ENCODE assay signal across 23 cellular contexts in the genomic region with DNA sequence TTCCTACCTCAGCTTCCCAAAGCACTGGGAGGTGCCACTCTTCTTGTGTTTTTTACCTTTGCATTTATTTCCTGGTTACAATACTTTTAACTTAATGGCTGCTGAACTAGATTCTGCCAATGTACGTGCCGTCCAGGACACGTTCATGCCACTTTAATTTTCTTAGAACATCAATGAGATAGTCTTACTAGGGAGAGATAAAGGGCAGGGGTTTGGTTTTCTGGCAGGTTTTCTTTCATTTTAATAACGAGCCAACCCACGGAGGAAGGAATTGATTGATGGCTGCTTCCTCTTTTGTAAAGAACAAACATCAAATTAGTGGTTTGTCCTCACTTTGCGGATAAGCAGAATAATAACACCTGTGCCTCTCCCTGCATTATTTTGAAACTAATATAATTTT.
DNase-seq lines count a peak whose midpoint lies in the region; ATAC-seq, FAIRE-seq and TF ChIP-seq lines count a peak whose summit lies in the region.
"Had no signal": no experiment of that assay in that cellular context is flagged by ENCODE, and none has a peak within 500 bp of the region (broad histone marks: within the 10 kb centered on the region; RNA-seq: fewer than 3 reads in every experiment).

No MANE protein-coding gene starts in this region.

- H3K79me2 ChIP-seq in mammary epithelial cell (ENCODE audit: insufficient read depth, low read length) = no peaks in the 10 kb centered on the region

- peak overlapping the region; percentile 32 for H3K27ac Mint-ChIP-seq in MCF 10A (ENCODE audit: low read depth, unreplicated experiment)
- peak overlapping the region; percentile 78 for H3K27ac Mint-ChIP-seq in T-helper 17 cell
- peak overlapping the region; percentile 36 for H3K27ac Mint-ChIP-seq in activated naive CD8-positive, alpha-beta T cell treated with anti-CD3 and anti-CD28 coated beads, Interleukin-2, amount 50 U/mL, for 24 hours
- peak overlapping the region; percentile 88 for H3K27ac Mint-ChIP-seq in stimulated activated naive B cell treated with anti-CD40 and anti-IgM and Interleukin-4, amounts not matched to agents 10 μg/mL and 1 μg/mL and 100 μg/mL, for 72 hours
- H3K27ac Mint-ChIP-seq: neural progenitor cell had no signal

- H3K4me1 Mint-ChIP-seq in MCF 10A (ENCODE audit: insufficient read depth, unreplicated experiment) (no peaks in the 10 kb centered on the region), T-helper 17 cell (peaks cover 28% of the 10 kb centered on the region)
- peaks cover 27% of the 10 kb centered on the region for H3K4me1 Mint-ChIP-seq in activated naive CD8-positive, alpha-beta T cell treated with anti-CD3 and anti-CD28 coated beads, Interleukin-2, amount 50 U/mL, for 24 hours
- H3K4me1 Mint-ChIP-seq in stimulated activated naive B cell treated with anti-CD40 and anti-IgM and Interleukin-4, amounts not matched to agents 10 μg/mL and 1 μg/mL and 100 μg/mL, for 72 hours = peaks cover 10 to 24% of the 10 kb centered on the region in 2 donors

- no peak overlapping the region for H3K4me2 ChIP-seq in mammary epithelial cell (ENCODE audit: insufficient read depth, low read depth, low read length)
- H3K4me2 ChIP-seq: neural progenitor cell had no signal

- CTCF ChIA-PET in MCF 10A (lab: Yijun Ruan, JAX) (interaction anchor here (0.6 to 3.3 kb wide), 8 partner anchors 15 to 659 kb away, joined by 3 to 13 read pairs (median 5); no protein-coding TSS in a partner anchor), mammary epithelial cell (lab: Charles Lee; ENCODE audit: low non-redundant PET) (no interaction called here)

- H3K36me3 ChIP-seq in mammary epithelial cell (ENCODE audit: insufficient read depth, low read length) (no peaks in the 10 kb centered on the region), small intestine (ENCODE audit: control insufficient read depth in 2 of 2, insufficient read depth in 2 of 2, low read length in 2 of 2) (no peaks in the 10 kb centered on the region)
- H3K36me3 ChIP-seq: brain microvascular endothelial cell, colonic mucosa, neural progenitor cell, prostate gland had no signal

- H3K27me3 ChIP-seq in mammary epithelial cell (ENCODE audit: insufficient read depth, low read length) = no peaks in the 10 kb centered on the region
- H3K27me3 ChIP-seq in small intestine (ENCODE audit: control insufficient read depth in 2 of 2, insufficient read depth in 2 of 2, low read length in 2 of 2) = no peaks in the 10 kb centered on the region
- H3K27me3 ChIP-seq: brain microvascular endothelial cell, colonic mucosa, left lung, neural progenitor cell, upper lobe of left lung had no signal

- POLR2A ChIA-PET in MCF 10A (lab: Yijun Ruan, JAX) = interaction anchor here (0.6 kb wide), 1 partner anchor 650 kb away, joined by 3 read pairs; no protein-coding TSS in a partner anchor

- H3K27ac ChIP-seq in mammary epithelial cell (ENCODE audit: insufficient read depth, low read depth, low read length) = no peak overlapping the region
- H3K27ac ChIP-seq in small intestine (ENCODE audit: low read depth in 1 of 2, low read length in 1 of 2) = no peak overlapping the region
- H3K27ac ChIP-seq: brain microvascular endothelial cell, colonic mucosa, left lung, neural progenitor cell, prostate gland, SK-N-MC, upper lobe of left lung had no signal

- FAIRE-seq in small intestine (lab: Jason Lieb, UNC) = no peak
- FAIRE-seq: endometrium had no signal

- TF ChIP-seq CTCF in MCF 10A (IDR thresholded peaks at IDR 0.05; ENCODE audit: unreplicated experiment) = no peak
- no peak for TF ChIP-seq CTCF in mammary epithelial cell (conservative IDR thresholded peaks at IDR 0.05 in 1 of 2, IDR thresholded peaks at IDR 0.05 in 1 of 2; ENCODE audit: extremely low read depth in 1 of 2, insufficient read depth in 1 of 2, low read depth in 1 of 2, low read length in 2 of 2)

- intact Hi-C loops in MCF 10A (cut with micrococcal nuclease) (no loop called here), mammary epithelial cell (cut with micrococcal nuclease) (no loop called here)

- ATAC-seq in T-helper 17 cell = no peak
- ATAC-seq in activated naive CD8-positive, alpha-beta T cell treated with anti-CD3 and anti-CD28 coated beads, Interleukin-2, amount 50 U/mL, for 24 hours = no peak
- peak in 1 of 2 donors; percentile 45 for ATAC-seq in stimulated activated naive B cell treated with anti-CD40 and anti-IgM and Interleukin-4, amounts not matched to agents 10 μg/mL and 1 μg/mL and 100 μg/mL, for 72 hours (replicated peaks)
- ATAC-seq in GM18511 (IDR thresholded peaks at IDR 0.05; ENCODE audit: unreplicated experiment) = no peak
- ATAC-seq: left lung, Panc1 had no signal

- H3K9me3 ChIP-seq in mammary epithelial cell (replicated peaks; ENCODE audit: insufficient read depth, low read length) (no peaks in the 10 kb centered on the region), T-helper 17 cell (ENCODE audit: control insufficient read depth, low read length, poor library complexity, severe bottlenecking) (no peaks in the 10 kb centered on the region), small intestine (ENCODE audit: control insufficient read depth, low read depth) (no peaks in the 10 kb centered on the region)
- H3K9me3 ChIP-seq: Caco-2, colonic mucosa, left lung, prostate gland, upper lobe of left lung had no signal

- no peaks in the 10 kb centered on the region for H3K9me3 Mint-ChIP-seq in MCF 10A (ENCODE audit: unreplicated experiment)
- no peaks in the 10 kb centered on the region for H3K9me3 Mint-ChIP-seq in activated naive CD8-positive, alpha-beta T cell treated with anti-CD3 and anti-CD28 coated beads, Interleukin-2, amount 50 U/mL, for 24 hours
- H3K9me3 Mint-ChIP-seq in stimulated activated naive B cell treated with anti-CD40 and anti-IgM and Interleukin-4, amounts not matched to agents 10 μg/mL and 1 μg/mL and 100 μg/mL, for 72 hours = no peaks in the 10 kb centered on the region
- H3K9me3 Mint-ChIP-seq: neural progenitor cell had no signal

- H3K27me3 Mint-ChIP-seq in MCF 10A (ENCODE audit: insufficient read depth, unreplicated experiment) (peaks cover 13% of the 10 kb centered on the region), T-helper 17 cell (no peaks in the 10 kb centered on the region)
- no peaks in the 10 kb centered on the region for H3K27me3 Mint-ChIP-seq in activated naive CD8-positive, alpha-beta T cell treated with anti-CD3 and anti-CD28 coated beads, Interleukin-2, amount 50 U/mL, for 24 hours
- H3K27me3 Mint-ChIP-seq in stimulated activated naive B cell treated with anti-CD40 and anti-IgM and Interleukin-4, amounts not matched to agents 10 μg/mL and 1 μg/mL and 100 μg/mL, for 72 hours = no peaks in the 10 kb centered on the region

- in situ Hi-C loops in mammary epithelial cell (cut with MboI; ENCODE audit: low sequenced_read_pairs in 2 of 2) = no loop called here

- H3K36me3 Mint-ChIP-seq in MCF 10A (ENCODE audit: insufficient read depth, unreplicated experiment) (no peaks in the 10 kb centered on the region), T-helper 17 cell (ENCODE audit: low read depth) (peaks cover 11% of the 10 kb centered on the region)
- peaks cover 29% of the 10 kb centered on the region for H3K36me3 Mint-ChIP-seq in activated naive CD8-positive, alpha-beta T cell treated with anti-CD3 and anti-CD28 coated beads, Interleukin-2, amount 50 U/mL, for 24 hours (ENCODE audit: low read depth)
- H3K36me3 Mint-ChIP-seq in stimulated activated naive B cell treated with anti-CD40 and anti-IgM and Interleukin-4, amounts not matched to agents 10 μg/mL and 1 μg/mL and 100 μg/mL, for 72 hours = peaks cover 40 to 66% of the 10 kb centered on the region in 2 donors
- H3K36me3 Mint-ChIP-seq: neural progenitor cell had no signal

- no peak overlapping the region for H3K4me3 Mint-ChIP-seq in MCF 10A (ENCODE audit: unreplicated experiment)
- peak overlapping the region; percentile 37 for H3K4me3 Mint-ChIP-seq in T-helper 17 cell
- no peak overlapping the region for H3K4me3 Mint-ChIP-seq in activated naive CD8-positive, alpha-beta T cell treated with anti-CD3 and anti-CD28 coated beads, Interleukin-2, amount 50 U/mL, for 24 hours
- peak overlapping the region in 1 of 2 donors; percentile 7 for H3K4me3 Mint-ChIP-seq in stimulated activated naive B cell treated with anti-CD40 and anti-IgM and Interleukin-4, amounts not matched to agents 10 μg/mL and 1 μg/mL and 100 μg/mL, for 72 hours
- H3K4me3 Mint-ChIP-seq: neural progenitor cell had no signal

- H3K4me3 ChIP-seq in mammary epithelial cell (replicated peaks in 1 of 3; ENCODE audit: insufficient read depth in 1 of 3, low read depth in 2 of 3, low read length in 3 of 3) = no peak overlapping the region
- H3K4me3 ChIP-seq in small intestine (ENCODE audit: low read depth in 1 of 2, low read length in 2 of 2) = no peak overlapping the region
- H3K4me3 ChIP-seq: colonic mucosa, left lung, neural progenitor cell, prostate gland, SK-N-MC, upper lobe of left lung had no signal

- no peak overlapping the region for H3K9ac ChIP-seq in mammary epithelial cell (ENCODE audit: insufficient read depth, low read length)
- H3K9ac ChIP-seq: neural progenitor cell had no signal

- DNase-seq in MCF 10A (ENCODE audit: unreplicated experiment) = no peak
- DNase-seq in mammary epithelial cell = no peak
- no peak for DNase-seq in T-helper 17 cell
- no peak for DNase-seq in activated naive CD8-positive, alpha-beta T cell treated with anti-CD3 and anti-CD28 coated beads, Interleukin-2, amount 50 U/mL, for 24 hours
- DNase-seq in stimulated activated naive B cell treated with anti-CD40 and anti-IgM and Interleukin-4, amounts not matched to agents 10 μg/mL and 1 μg/mL and 100 μg/mL, for 72 hours = no peak
- DNase-seq in small intestine = no peak
- no peak for DNase-seq in activated gamma-delta T cell (lab: John Stamatoyannopoulos, UW)
- DNase-seq: activated CD4-positive, alpha-beta T cell treated with anti-CD3 and anti-CD28 coated beads for 1 hour; brain microvascular endothelial cell; Caco-2; colonic mucosa; KG1; left lung; midbrain; NCI-H187; NCI-H774; upper lobe of left lung had no signal

- dilution Hi-C loops in mammary epithelial cell (cut with HindIII; ENCODE audit: low sequenced_read_pairs) = no loop called here

- WGBS in mammary epithelial cell (ENCODE audit: low coverage, missing lambda C conversion rate) = 88% methylated on average over 6 of the region's 6 CpGs
- WGBS in small intestine, 3 donors = 23 to 43% (median 40%) methylated on average over 6 of the region's 6 CpGs

- H4K20me1 ChIP-seq in mammary epithelial cell (ENCODE audit: insufficient read depth, low read length) = no peaks in the 10 kb centered on the region

- BruUV-seq in MCF 10A (replicated peaks; lab: Mats Ljungman, UMichigan) (no TSS peak), mammary epithelial cell (replicated peaks; lab: Mats Ljungman, UMichigan) (no TSS peak)

- H2AFZ ChIP-seq in mammary epithelial cell (ENCODE audit: low read depth, low read length) = no peak overlapping the region
- H2AFZ ChIP-seq: neural progenitor cell had no signal

- no peaks in the 10 kb centered on the region for H3K4me1 ChIP-seq in mammary epithelial cell (ENCODE audit: insufficient read depth, low read length)
- no peaks in the 10 kb centered on the region for H3K4me1 ChIP-seq in small intestine (ENCODE audit: control insufficient read depth in 2 of 2, insufficient read depth in 1 of 2, low read depth in 1 of 2, low read length in 1 of 2)
- H3K4me1 ChIP-seq: Caco-2, colonic mucosa, left lung, neural progenitor cell, prostate gland had no signal

Comparison
In these comparisons a context has a peak if more than half of its experiments do, and no peak if none do; other contexts are left out.
1. H3K27ac Mint-ChIP-seq: peak in every context shown above with its lines; median percentile 88 in stimulated activated naive B cell treated with anti-CD40 and anti-IgM and Interleukin-4, amounts not matched to agents 10 μg/mL and 1 μg/mL and 100 μg/mL, for 72 hours; 78 in T-helper 17 cell; 36 in activated naive CD8-positive, alpha-beta T cell treated with anti-CD3 and anti-CD28 coated beads, Interleukin-2, amount 50 U/mL, for 24 hours; 32 in MCF 10A.